Comparison of ENCODE assay signal across 18 cellular contexts in the genomic region with DNA sequence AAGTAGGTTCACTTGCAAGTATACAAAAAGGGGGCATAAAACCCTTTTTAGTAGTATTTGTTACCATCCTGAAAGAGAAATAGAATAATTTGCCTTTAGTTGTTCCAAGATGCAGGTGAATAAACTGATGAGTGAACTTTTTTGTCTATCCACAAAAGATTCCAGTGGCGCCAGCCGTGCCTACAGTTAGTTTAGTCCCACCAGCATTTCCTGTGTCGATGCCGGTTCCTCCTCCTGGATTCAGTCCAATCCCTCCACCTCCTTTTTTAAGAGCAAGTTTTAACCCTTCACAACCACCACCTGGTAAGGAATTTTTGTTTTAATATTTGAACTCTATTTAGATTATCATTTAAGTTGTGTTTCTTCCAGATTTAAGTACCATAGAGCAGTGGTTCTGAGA.
A peak's percentile ranks its signal among the peaks of the same experiment; 100 is the strongest.
DNase-seq lines count a peak whose midpoint lies in the region; ATAC-seq lines count a peak whose summit lies in the region.
"Had no signal": no experiment of that assay in that cellular context is flagged by ENCODE, and none has a peak within 500 bp of the region (broad histone marks: within the 10 kb centered on the region; RNA-seq: fewer than 3 reads in every experiment).

No MANE protein-coding gene starts in this region.

- peak overlapping the region; percentile 63 for H3K27ac Mint-ChIP-seq in stimulated activated naive B cell treated with anti-CD40 and anti-IgM and Interleukin-4, amounts not matched to agents 10 μg/mL and 1 μg/mL and 100 μg/mL, for 72 hours
- H3K27ac Mint-ChIP-seq: activated naive CD8-positive, alpha-beta T cell treated with anti-CD3 and anti-CD28 coated beads, Interleukin-2, amount 10 ng/mL, durations not matched to agents 7 days and 5 days had no signal

- intact Hi-C loops in left cardiac atrium (cut with DNase I) (no loop called here), Right ventricle myocardium superior (cut with DNase I) (no loop called here)

- H3K27me3 Mint-ChIP-seq in stimulated activated naive B cell treated with anti-CD40 and anti-IgM and Interleukin-4, amounts not matched to agents 10 μg/mL and 1 μg/mL and 100 μg/mL, for 72 hours: no peaks in the 10 kb centered on the region
- H3K27me3 Mint-ChIP-seq: activated naive CD8-positive, alpha-beta T cell treated with anti-CD3 and anti-CD28 coated beads, Interleukin-2, amount 10 ng/mL, durations not matched to agents 7 days and 5 days had no signal

- peaks cover 32 to 47% of the 10 kb centered on the region in 2 donors for H3K36me3 Mint-ChIP-seq in stimulated activated naive B cell treated with anti-CD40 and anti-IgM and Interleukin-4, amounts not matched to agents 10 μg/mL and 1 μg/mL and 100 μg/mL, for 72 hours

- no peaks in the 10 kb centered on the region for H3K9me3 Mint-ChIP-seq in stimulated activated naive B cell treated with anti-CD40 and anti-IgM and Interleukin-4, amounts not matched to agents 10 μg/mL and 1 μg/mL and 100 μg/mL, for 72 hours
- H3K9me3 Mint-ChIP-seq: activated naive CD8-positive, alpha-beta T cell treated with anti-CD3 and anti-CD28 coated beads, Interleukin-2, amount 10 ng/mL, durations not matched to agents 7 days and 5 days had no signal

- ATAC-seq in left cardiac atrium: peak; percentile 27 to 30
- no peak for ATAC-seq in Right ventricle myocardium superior (ENCODE audit: poor library complexity)
- ATAC-seq in stimulated activated naive B cell treated with anti-CD40 and anti-IgM and Interleukin-4, amounts not matched to agents 10 μg/mL and 1 μg/mL and 100 μg/mL, for 72 hours (replicated peaks): no peak
- no peak for ATAC-seq in HG03460 (IDR thresholded peaks at IDR 0.05; ENCODE audit: unreplicated experiment)

- DNase-seq in left cardiac atrium (no peak), Right ventricle myocardium superior (no peak), NCI-H226 (peak; percentile 4), dermis blood vessel endothelial cell (peak; percentile 56), nucleus accumbens (lab: John Stamatoyannopoulos, UW) (no peak), GDM1 (lab: John Stamatoyannopoulos, UW) (no peak)
- no peak for DNase-seq in stimulated activated naive B cell treated with anti-CD40 and anti-IgM and Interleukin-4, amounts not matched to agents 10 μg/mL and 1 μg/mL and 100 μg/mL, for 72 hours
- DNase-seq: activated CD4-positive, alpha-beta T cell treated with anti-CD3 and anti-CD28 coated beads, Interleukin-2, amount 50 U/mL, for 4 hours; activated CD8-positive, alpha-beta memory T cell treated with anti-CD3 and anti-CD28 coated beads, Interleukin-2, amount 50 U/mL, for 4 hours; activated naive CD8-positive, alpha-beta T cell treated with anti-CD3 and anti-CD28 coated beads, Interleukin-2, amount 10 ng/mL, durations not matched to agents 7 days and 5 days; DMS 273 treated with DMSO at 0.1 percent for 48 hours; KG1; NCI-H1694 treated with DMSO at 0.1 percent for 48 hours; NCI-H446 treated with DMSO at 0.1 percent for 48 hours; NK-92 treated with Interleukin-12 subunit alpha and Interleukin-12 subunit beta, amount 100 ng/mL, for 24 hours; Peyer's patch; stimulated activated naive CD4-positive, alpha-beta T cell had no signal

- H3K4me1 Mint-ChIP-seq in stimulated activated naive B cell treated with anti-CD40 and anti-IgM and Interleukin-4, amounts not matched to agents 10 μg/mL and 1 μg/mL and 100 μg/mL, for 72 hours: peaks cover 0 to 8% of the 10 kb centered on the region in 2 donors
- H3K4me1 Mint-ChIP-seq: activated naive CD8-positive, alpha-beta T cell treated with anti-CD3 and anti-CD28 coated beads, Interleukin-2, amount 10 ng/mL, durations not matched to agents 7 days and 5 days had no signal

- no peak overlapping the region for H3K4me3 Mint-ChIP-seq in stimulated activated naive B cell treated with anti-CD40 and anti-IgM and Interleukin-4, amounts not matched to agents 10 μg/mL and 1 μg/mL and 100 μg/mL, for 72 hours
- H3K4me3 Mint-ChIP-seq: activated naive CD8-positive, alpha-beta T cell treated with anti-CD3 and anti-CD28 coated beads, Interleukin-2, amount 10 ng/mL, durations not matched to agents 7 days and 5 days had no signal

Comparison
In these comparisons a context has a peak if more than half of its experiments do, and no peak if none do; other contexts are left out.
1. ATAC-seq: peak in left cardiac atrium (2 of 2); none in Right ventricle myocardium superior (single experiment), stimulated activated naive B cell treated with anti-CD40 and anti-IgM and Interleukin-4, amounts not matched to agents 10 μg/mL and 1 μg/mL and 100 μg/mL, for 72 hours (0 of 2) and HG03460 (single experiment).
2. DNase-seq: peak in NCI-H226 (single experiment) and dermis blood vessel endothelial cell (single experiment); none in left cardiac atrium (single experiment), Right ventricle myocardium superior (single experiment), stimulated activated naive B cell treated with anti-CD40 and anti-IgM and Interleukin-4, amounts not matched to agents 10 μg/mL and 1 μg/mL and 100 μg/mL, for 72 hours (single experiment), nucleus accumbens (0 of 56) and GDM1 (single experiment).